In the genomic region with DNA sequence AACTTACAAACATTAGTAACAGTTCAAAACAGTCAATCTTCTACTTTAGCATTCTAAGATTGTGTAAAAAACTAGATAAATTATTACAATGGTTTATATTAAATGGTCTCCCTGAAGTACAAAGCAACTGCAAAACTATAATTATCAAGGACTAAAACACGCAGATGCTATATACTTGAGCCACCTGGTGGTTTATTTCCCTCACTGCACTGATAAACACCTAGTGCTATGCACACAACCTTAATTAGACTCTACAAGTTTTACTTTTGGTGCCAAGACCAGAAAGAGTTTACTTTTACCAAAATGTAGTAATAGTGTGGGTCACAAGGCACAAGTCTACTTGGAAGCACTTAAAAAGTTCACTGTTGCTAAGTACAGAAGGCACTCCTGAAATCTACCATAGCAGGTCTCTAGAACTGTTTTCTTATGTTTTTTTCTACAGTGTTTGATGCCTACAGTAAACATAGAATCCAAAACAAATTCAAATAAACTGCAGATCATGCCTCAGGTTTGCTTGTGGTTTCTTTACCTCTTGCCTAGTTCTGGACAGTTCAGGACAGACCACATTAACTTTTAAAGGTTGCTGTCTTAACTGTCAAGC, we compare ENCODE assay signal across 8 cellular contexts. TPM values are rescaled to one million over a fixed set of nuclear protein-coding genes. Genes with fewer than 3 reads are reported as not detected.
A peak's percentile ranks its signal among the peaks of the same experiment; 100 is the strongest.
DNase-seq lines count a peak whose midpoint lies in the region; ATAC-seq and TF ChIP-seq lines count a peak whose summit lies in the region.

No MANE protein-coding gene starts in this region.

- no peaks in the 10 kb centered on the region for H3K27me3 ChIP-seq in right cardiac atrium (ENCODE audit: control insufficient read depth, insufficient read depth)
- no peaks in the 10 kb centered on the region for H3K27me3 ChIP-seq in spleen (replicated peaks in 1 of 7)

- WGBS in right cardiac atrium = 14% methylated on average over 1 of the region's 1 CpG
- WGBS in spleen, 5 donors = 3 to 18% (median 10%) methylated on average over 1 of the region's 1 CpG

- H3K4me1 ChIP-seq in right cardiac atrium (ENCODE audit: control insufficient read depth, insufficient read depth, low read length) (peaks cover 2% of the 10 kb centered on the region), spleen (peaks cover 0 to 18% (median 5%) of the 10 kb centered on the region in 6 donors)

- ATAC-seq in right cardiac atrium = peak; percentile 71 to 83

- H3K4me3 ChIP-seq in right cardiac atrium (ENCODE audit: low read length) = no peak overlapping the region
- no peak overlapping the region for H3K4me3 ChIP-seq in spleen

- H3K9me3 ChIP-seq in right cardiac atrium (ENCODE audit: control insufficient read depth, low read length) (no peaks in the 10 kb centered on the region), spleen (peaks cover 0 to 3% (median 0%) of the 10 kb centered on the region in 8 donors)

- H3K36me3 ChIP-seq in spleen = no peaks in the 10 kb centered on the region

- H3K27ac Mint-ChIP-seq in HFFc6 = no peak overlapping the region

- intact Hi-C loops in right cardiac atrium (cut with DNase I) = loop anchor here (5.0 to 10.0 kb wide), 5 partner anchors 439 to 599 kb away; partner anchors contain the start of gene FOXC1 (in 2 of the 4)
- intact Hi-C loops in spleen (cut with DNase I; ENCODE audit: low total_unique reads) = loop anchor here (2.0 to 10.0 kb wide), 2 partner anchors 439 to 591 kb away; no protein-coding TSS in a partner anchor
- intact Hi-C loops in posterior vena cava (cut with DNase I) = loop anchor here in 1 of 2 donors (5.0 to 10.0 kb wide), 2 partner anchors 511 to 594 kb away; no protein-coding TSS in a partner anchor

- TF ChIP-seq CTCF in HFFc6 (IDR thresholded peaks at IDR 0.05) (peak; percentile 91), spleen (IDR thresholded peaks at IDR 0.05 in 8 of 11, conservative IDR thresholded peaks at IDR 0.05 in 3 of 11) (peak; percentile 55 to 86 (median 75))

- H3K9me3 Mint-ChIP-seq in HFFc6 = no peaks in the 10 kb centered on the region

- H3K27ac ChIP-seq in right cardiac atrium (ENCODE audit: low read length) (no peak overlapping the region), spleen (no peak overlapping the region)

- no peaks in the 10 kb centered on the region for H3K27me3 Mint-ChIP-seq in HFFc6 (ENCODE audit: insufficient read depth)

- H3K4me3 Mint-ChIP-seq in HFFc6 = no peak overlapping the region

- peak; percentile 7 for DNase-seq in NCI-H345 (lab: John Stamatoyannopoulos, UW)
- DNase-seq in NCI-H345 treated with DMSO at 0.1 percent for 48 hours (lab: John Stamatoyannopoulos, UW; ENCODE audit: unreplicated experiment) = no peak
- DNase-seq in HFFc6 = peak; percentile 35
- DNase-seq in NCI-H748 (lab: John Stamatoyannopoulos, UW; ENCODE audit: unreplicated experiment) = peak; percentile 78
- DNase-seq in amniotic stem cell (lab: John Stamatoyannopoulos, UW) = peak; percentile 51
- no peak for DNase-seq in right cardiac atrium
- DNase-seq in spleen = no peak
- no peak for DNase-seq in posterior vena cava (ENCODE audit: low spot score)

- TF ChIP-seq POLR2A in spleen (IDR thresholded peaks at IDR 0.05) = no peak

- no peaks in the 10 kb centered on the region for H3K36me3 Mint-ChIP-seq in HFFc6 (ENCODE audit: low read depth)

- H3K4me1 Mint-ChIP-seq in HFFc6 (ENCODE audit: low read depth) = peaks cover 21% of the 10 kb centered on the region

RNA-seq across cellular contexts. Expression of gene GMDS, which starts 49.2 kb away (rescaled TPM):
- 10 to 100 TPM; 13.2 to 18.0 (median 14.7) TPM for total RNA-seq in HFFc6 (2021; fragmentation: NEBNext Ultra II Directional; extraction: Animal tissue kit (Norgen Biotek cat#: 25700))
- total RNA-seq in right cardiac atrium (10 to 100 TPM; 11.2 to 13.5 (median 12.7) TPM), spleen (10 to 100 TPM; 16.5 to 30.8 (median 17.9) TPM), posterior vena cava (10 to 100 TPM; 14.9 to 20.1 TPM)
- polyA plus RNA-seq in right cardiac atrium (8.1 TPM), spleen (10 to 100 TPM in 2 of 3 donors, 1 to 10 TPM in 1; 9.1 to 21.6 (median 13.3) TPM)

Comparison
In these comparisons a context has a peak if more than half of its experiments do, and no peak if none do; other contexts are left out.
1. DNase-seq: peak in NCI-H345 (single experiment), HFFc6 (single experiment), NCI-H748 (single experiment) and amniotic stem cell (single experiment); none in NCI-H345 treated with DMSO at 0.1 percent for 48 hours (single experiment), right cardiac atrium (0 of 3), spleen (single experiment) and posterior vena cava (single experiment).